ENCODE assay signal across 9 cellular contexts in genomic region chr4:174828845-174829701, GRCh38. TPM values are rescaled to one million over a fixed set of nuclear protein-coding genes. Genes with fewer than 3 reads are reported as not detected.
DNase-seq lines count a peak whose midpoint lies in the region; ATAC-seq and TF ChIP-seq lines count a peak whose summit lies in the region.
"Had no signal": no experiment of that assay in that cellular context is flagged by ENCODE, and none has a peak within 500 bp of the region (broad histone marks: within the 10 kb centered on the region; RNA-seq: fewer than 3 reads in every experiment).

Gene GLRA3 (minus strand): TSS chr4:174829247. CDS start chr4:174828811, 436 bp downstream.

- H3K9me2 ChIP-seq in PC-9 (ENCODE audit: insufficient read depth), result no peaks in the 10 kb centered on the region

- BruUV-seq in PC-9 (replicated peaks; lab: Mats Ljungman, UMichigan), result no TSS peak

- no peaks in the 10 kb centered on the region for H3K79me2 ChIP-seq in PC-9 (ENCODE audit: low read depth)

- H3K36me3 ChIP-seq in HUES48 (ENCODE audit: control insufficient read depth, insufficient read depth, low read length) (no peaks in the 10 kb centered on the region), PC-9 (ENCODE audit: low read depth) (no peaks in the 10 kb centered on the region), lower lobe of right lung (no peaks in the 10 kb centered on the region), aorta (ENCODE audit: control insufficient read depth in 1 of 2, insufficient read depth in 2 of 2, low read length in 1 of 2) (no peaks in the 10 kb centered on the region)

- H3K4me1 Mint-ChIP-seq in CD4-positive, alpha-beta T cell (ENCODE audit: low read depth), result peaks cover 5% of the 10 kb centered on the region

- H3K4me1 ChIP-seq in HUES48 (ENCODE audit: control insufficient read depth, insufficient read depth, low read length) (no peaks in the 10 kb centered on the region), PC-9 (replicated peaks; ENCODE audit: insufficient read depth) (no peaks in the 10 kb centered on the region), lower lobe of right lung (no peaks in the 10 kb centered on the region), aorta (ENCODE audit: control insufficient read depth in 1 of 2, insufficient read depth in 2 of 2, low read length in 2 of 2) (no peaks in the 10 kb centered on the region)

- peaks cover 5% of the 10 kb centered on the region for H3K9me3 Mint-ChIP-seq in CD4-positive, alpha-beta T cell

- peak; percentile 67 for DNase-seq in Caki2 (ENCODE audit: low read depth)
- peak in 1 of 2 experiments; percentile 63 for DNase-seq in PC-9
- DNase-seq in lower lobe of right lung, result peak; percentile 68
- DNase-seq in aorta, result peak; percentile 44 to 76
- no peak for DNase-seq in CD4-positive, alpha-beta T cell

- no peaks in the 10 kb centered on the region for H3K36me3 Mint-ChIP-seq in CD4-positive, alpha-beta T cell (ENCODE audit: low read depth)

- H3K27me3 ChIP-seq in HUES48 (ENCODE audit: control insufficient read depth, insufficient read depth, low read length), result no peaks in the 10 kb centered on the region
- no peaks in the 10 kb centered on the region for H3K27me3 ChIP-seq in PC-9 (ENCODE audit: insufficient read depth, low read depth)
- H3K27me3 ChIP-seq in lower lobe of right lung (ENCODE audit: low read depth), result peaks cover 5% of the 10 kb centered on the region
- no peaks in the 10 kb centered on the region for H3K27me3 ChIP-seq in aorta (ENCODE audit: control insufficient read depth in 1 of 2, insufficient read depth in 2 of 2, low read length in 1 of 2)
- H3K27me3 ChIP-seq in CD4-positive, alpha-beta T cell (ENCODE audit: control insufficient read depth, insufficient read depth, low read length), result no peaks in the 10 kb centered on the region

- no peaks in the 10 kb centered on the region for H3F3A ChIP-seq in PC-9 (ENCODE audit: insufficient read depth, low read depth)

- peak within 1 kb of the TSS; percentile 10; the same call in 1 of the 2 replicates for H3K9ac ChIP-seq in HUES48 (ENCODE audit: low read depth, low read length)

- CTCF ChIA-PET in PC-9 (lab: Charles Lee), result interaction anchor here (0.7 kb wide), 1 partner anchor 9 kb away, joined by 4 read pairs; no protein-coding TSS in a partner anchor
- CTCF ChIA-PET in CD4-positive, alpha-beta T cell (lab: Charles Lee), result no interaction called here

- 0 to 1% methylated on average over 40 of the region's 40 CpGs for WGBS in aorta, 2 donors

- H3K4me3 ChIP-seq in HUES48 (ENCODE audit: low read depth, low read length), result peak within 1 kb of the TSS; percentile 75
- H3K4me3 ChIP-seq in PC-9, result peak within 1 kb of the TSS; percentile 47; the same call in 1 of the 2 replicates
- peak within 1 kb of the TSS; percentile 34 for H3K4me3 ChIP-seq in lower lobe of right lung
- no peak within 1 kb of the TSS for H3K4me3 ChIP-seq in aorta (ENCODE audit: low read length in 2 of 2)

- H3K27ac ChIP-seq in HUES48 (ENCODE audit: low read depth, low read length) (peak within 1 kb of the TSS; percentile 87), PC-9 (no peak within 1 kb of the TSS), cingulate gyrus (ENCODE audit: low read depth, low read length) (peak within 1 kb of the TSS; percentile 23), lower lobe of right lung (no peak within 1 kb of the TSS), aorta (ENCODE audit: low read depth in 1 of 2, low read length in 2 of 2) (no peak within 1 kb of the TSS)
- no peak within 1 kb of the TSS for H3K27ac ChIP-seq in CD4-positive, alpha-beta T cell (ENCODE audit: low read depth, low read length)

- POLR2A ChIA-PET in PC-9 (lab: Charles Lee; ENCODE audit: unreplicated experiment), result no interaction called here
- POLR2A ChIA-PET in CD4-positive, alpha-beta T cell (lab: Charles Lee), result no interaction called here

- intact Hi-C loops in PC-9 (cut with micrococcal nuclease; ENCODE audit: unreplicated experiment) (no loop called here), lower lobe of right lung (cut with DNase I) (no loop called here), aorta (cut with DNase I) (no loop called here)
- intact Hi-C loops in CD4-positive, alpha-beta T cell (cut with DNase I, micrococcal nuclease), result no loop called here

- no peak for TF ChIP-seq CTCF in PC-9 (conservative IDR thresholded peaks at IDR 0.05)
- no peak for TF ChIP-seq CTCF in lower lobe of right lung (IDR thresholded peaks at IDR 0.05)
- TF ChIP-seq CTCF in CD4-positive, alpha-beta T cell (IDR thresholded peaks at IDR 0.05), result no peak

- no peak within 1 kb of the TSS for H3K4me3 Mint-ChIP-seq in CD4-positive, alpha-beta T cell

- H4K20me1 ChIP-seq in PC-9 (ENCODE audit: insufficient read depth), result no peaks in the 10 kb centered on the region

- H3K9me3 ChIP-seq in HUES48 (ENCODE audit: control insufficient read depth, insufficient read depth, low read length), result no peaks in the 10 kb centered on the region
- no peaks in the 10 kb centered on the region for H3K9me3 ChIP-seq in PC-9 (ENCODE audit: insufficient read depth, low read depth)
- no peaks in the 10 kb centered on the region for H3K9me3 ChIP-seq in lower lobe of right lung
- peaks cover 2% of the 10 kb centered on the region for H3K9me3 ChIP-seq in aorta (ENCODE audit: control insufficient read depth, low read length)
- no peaks in the 10 kb centered on the region for H3K9me3 ChIP-seq in CD4-positive, alpha-beta T cell (ENCODE audit: control insufficient read depth, low read length)

- no peak within 1 kb of the TSS for H3K27ac Mint-ChIP-seq in CD4-positive, alpha-beta T cell

- peaks cover 21% of the 10 kb centered on the region for H3K27me3 Mint-ChIP-seq in CD4-positive, alpha-beta T cell

- ATAC-seq in GM19372 (IDR thresholded peaks at IDR 0.05; ENCODE audit: low read depth, unreplicated experiment), result peak; percentile 95
- ATAC-seq in lower lobe of right lung, result peak; percentile 85 to 92
- ATAC-seq in aorta (ENCODE audit: low FRiP score), result peak; percentile 72
- no peak for ATAC-seq in CD4-positive, alpha-beta T cell (ENCODE audit: poor library complexity)

- peak within 1 kb of the TSS; percentile 69 for H3K4me2 ChIP-seq in PC-9

- in situ Hi-C loops in Caki2 (cut with HindIII; ENCODE audit: low pct_unique_long_range_greater_than_20kb, low sequenced_read_pairs), result no loop called here

- H2AFZ ChIP-seq in PC-9, result 0 out of 2 replicates have a peak within 1 kb of the TSS, but pooled peaks have one; percentile 71

RNA-seq across cellular contexts. Expression of gene GLRA3, which starts in this region (rescaled TPM):
- total RNA-seq in Caki2 (2014; rRNA removed; shearing (Covaris generic); ENCODE audit: low replicate concordance), result not detected in 2 replicates
- total RNA-seq in PC-9 (2021) (0.39 TPM in 1 of 2 replicates, not detected in the other), lower lobe of right lung (not detected), aorta (not detected)
- polyA plus RNA-seq in aorta, result not detected
- not detected for total RNA-seq in CD4-positive, alpha-beta T cell
- total RNA-seq: skeletal muscle tissue had no signal

Comparison
In these comparisons a context has a peak if more than half of its experiments do, and no peak if none do; other contexts are left out.
1. Peak in DNase-seq in Caki2; RNA of the gene not detected or under 1 TPM.
2. Peak in DNase-seq, ATAC-seq and H3K4me3 ChIP-seq in lower lobe of right lung; RNA of the gene not detected or under 1 TPM.
3. Peak in DNase-seq and ATAC-seq in aorta; RNA of the gene not detected or under 1 TPM.
4. H3K27ac ChIP-seq: peak in HUES48 (single experiment) and cingulate gyrus (single experiment); none in PC-9 (single experiment), lower lobe of right lung (single experiment), aorta (0 of 2) and CD4-positive, alpha-beta T cell (single experiment).
5. H3K4me3 ChIP-seq: peak in HUES48 (single experiment) and PC-9 (single experiment); none in aorta (0 of 2).